In the genomic region with DNA sequence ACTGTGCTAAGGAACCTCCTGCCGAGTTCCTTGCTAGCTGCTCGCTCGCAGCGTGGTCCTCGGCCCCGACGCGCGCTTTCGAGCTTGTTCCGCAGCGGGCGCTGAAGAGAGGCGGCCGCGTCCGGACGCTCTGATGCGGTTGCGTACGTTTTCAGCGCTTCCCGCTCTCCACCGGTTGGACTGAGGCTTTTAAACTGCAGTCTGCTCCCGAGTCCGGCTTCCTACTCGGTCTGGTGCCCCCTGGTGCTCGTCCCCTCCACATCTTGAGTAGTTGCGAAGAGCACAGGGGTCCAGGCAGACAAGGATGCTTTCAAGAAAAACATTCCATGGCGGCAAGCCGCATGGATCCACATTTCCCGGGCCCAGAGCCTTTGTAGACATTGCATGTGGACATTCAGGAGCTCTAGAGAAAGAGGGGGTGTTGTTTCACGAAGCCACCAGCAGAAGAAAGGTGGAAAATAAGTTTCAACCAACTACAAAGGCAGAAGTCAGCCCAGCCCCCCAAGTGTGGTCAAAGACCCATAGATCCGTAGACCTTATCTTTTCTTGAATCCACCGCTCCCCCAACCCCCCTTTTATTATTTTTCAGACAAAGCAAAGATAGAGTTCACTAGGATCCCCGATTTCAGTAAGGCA, we compare ENCODE assay signal across 8 cellular contexts. TPM values are rescaled to one million over a fixed set of nuclear protein-coding genes. Genes with fewer than 3 reads are reported as not detected.
DNase-seq lines count a peak whose midpoint lies in the region; ATAC-seq and TF ChIP-seq lines count a peak whose summit lies in the region.

No MANE protein-coding gene starts in this region.

- no peaks in the 10 kb centered on the region for H3K27me3 ChIP-seq in lower lobe of right lung (ENCODE audit: low read depth)

- no peaks in the 10 kb centered on the region for H3K36me3 ChIP-seq in lower lobe of right lung

- H3K4me1 ChIP-seq in lower lobe of right lung = peaks cover 26% of the 10 kb centered on the region

- peak overlapping the region; percentile 79 for H3K27ac ChIP-seq in lower lobe of right lung

- peak overlapping the region; percentile 87 for H3K4me3 ChIP-seq in lower lobe of right lung

- no peaks in the 10 kb centered on the region for H3K9me3 ChIP-seq in lower lobe of right lung

- TF ChIP-seq CTCF in lower lobe of right lung (IDR thresholded peaks at IDR 0.05) = peak; percentile 63

- DNase-seq in CD1c-positive myeloid dendritic cell (ENCODE audit: extremely low spot score) = peak; percentile 94
- DNase-seq in NCI-H748 (lab: John Stamatoyannopoulos, UW; ENCODE audit: unreplicated experiment) = peak; percentile 95
- DNase-seq in activated CD4-positive, alpha-beta T cell treated with anti-CD3 and anti-CD28 coated beads, Interleukin-2, amount 50 U/mL, for 48 hours = peak; percentile 89 to 92
- peak; percentile 68 for DNase-seq in effector CD4-positive, alpha-beta T cell
- peak; percentile 95 for DNase-seq in lower lobe of right lung
- peak; percentile 80 to 83 for DNase-seq in stimulated activated CD4-positive, alpha-beta T cell treated with anti-CD3 and anti-CD28 coated beads, Interleukin-4, amount 100 ng/mL, for 48 hours (ENCODE audit: low read depth in 2 of 2)

- intact Hi-C loops in lower lobe of right lung (cut with DNase I) = loop anchor here (10.0 kb wide), 1 partner anchor 177 kb away; no protein-coding TSS in a partner anchor

- ATAC-seq in GM19351 (IDR thresholded peaks at IDR 0.05; ENCODE audit: unreplicated experiment) (peak; percentile 43), HG03521 (IDR thresholded peaks at IDR 0.05; ENCODE audit: unreplicated experiment) (peak; percentile 38), lower lobe of right lung (peak; percentile 72 to 81)

RNA-seq across cellular contexts. Expression of a gene that starts 1.1 kb away (rescaled TPM):
- total RNA-seq in lower lobe of right lung = 206 TPM

Comparison
In these comparisons a context has a peak if more than half of its experiments do, and no peak if none do; other contexts are left out.
1. Peak in every context shown above with its lines: DNase-seq, ATAC-seq, H3K4me3 ChIP-seq and H3K27ac ChIP-seq.